In genomic region chr2:98492441-98492840, GRCh38 we compare ENCODE assay signal across 23 cellular contexts. TPM values are rescaled to one million over a fixed set of nuclear protein-coding genes. Genes with fewer than 3 reads are reported as not detected.
DNase-seq lines count a peak whose midpoint lies in the region; ATAC-seq, FAIRE-seq and TF ChIP-seq lines count a peak whose summit lies in the region.
"Had no signal": no experiment of that assay in that cellular context is flagged by ENCODE, and none has a peak within 500 bp of the region (broad histone marks: within the 10 kb centered on the region; RNA-seq: fewer than 3 reads in every experiment).

No MANE protein-coding gene starts in this region.

- H3K27me3 Mint-ChIP-seq in activated naive CD8-positive, alpha-beta T cell, result no peaks in the 10 kb centered on the region
- H3K27me3 Mint-ChIP-seq in activated naive CD8-positive, alpha-beta T cell treated with anti-CD3 and anti-CD28 coated beads for 36 hours, result no peaks in the 10 kb centered on the region
- H3K27me3 Mint-ChIP-seq: activated B cell treated with CpG ODN at 0.5 μM for 24 hours; activated CD8-positive, alpha-beta memory T cell treated with anti-CD3 and anti-CD28 coated beads, Interleukin-2, amount 10 ng/mL, durations not matched to agents 7 days and 5 days had no signal

- H3K36me3 ChIP-seq in upper lobe of right lung, result no peaks in the 10 kb centered on the region
- H3K36me3 ChIP-seq in gastrocnemius medialis, result no peaks in the 10 kb centered on the region

- DNase-seq in activated naive CD8-positive, alpha-beta T cell treated with anti-CD3 and anti-CD28 coated beads for 36 hours, result no peak
- DNase-seq in GM12891 (ENCODE audit: insufficient read length, low spot score) (no peak), left ventricle myocardium superior (no peak), upper lobe of right lung (no peak), amniotic stem cell (lab: John Stamatoyannopoulos, UW) (no peak), gastrocnemius medialis (no peak)
- no peak for DNase-seq in activated CD8-positive, alpha-beta memory T cell treated with anti-CD3 and anti-CD28 coated beads for 24 hours
- DNase-seq: activated B cell treated with CpG ODN at 0.5 μM for 24 hours; activated CD8-positive, alpha-beta memory T cell treated with anti-CD3 and anti-CD28 coated beads, Interleukin-2, amount 10 ng/mL, durations not matched to agents 7 days and 5 days; activated effector memory CD4-positive, alpha-beta T cell treated with Interleukin-2 at 50 U/mL for 16 hours; caudate nucleus; DMS53; GDM1; H7; heart right ventricle; NCI-H1105 treated with DMSO at 0.1 percent for 48 hours; NCI-H2029 treated with DMSO at 0.1 percent for 48 hours; NCI-H446 treated with DMSO at 0.1 percent for 48 hours had no signal

- H3K27me3 ChIP-seq in upper lobe of right lung (no peaks in the 10 kb centered on the region), gastrocnemius medialis (no peaks in the 10 kb centered on the region)
- H3K27me3 ChIP-seq: heart right ventricle had no signal

- no peak overlapping the region for H3K27ac ChIP-seq in upper lobe of right lung
- H3K27ac ChIP-seq in gastrocnemius medialis, result peak overlapping the region in 1 of 4 donors; percentile 13

- H3K9me3 ChIP-seq in upper lobe of right lung, result no peaks in the 10 kb centered on the region
- no peaks in the 10 kb centered on the region for H3K9me3 ChIP-seq in gastrocnemius medialis

- TF ChIP-seq CTCF in upper lobe of right lung (IDR thresholded peaks at IDR 0.05), result no peak
- TF ChIP-seq CTCF in gastrocnemius medialis (IDR thresholded peaks at IDR 0.05 in 4 of 5, conservative IDR thresholded peaks at IDR 0.05 in 1 of 5), result no peak

- H3K4me3 ChIP-seq in upper lobe of right lung (no peak overlapping the region), gastrocnemius medialis (no peak overlapping the region)
- H3K4me3 ChIP-seq: heart right ventricle had no signal

- intact Hi-C loops in left ventricle myocardium superior (cut with micrococcal nuclease) (no loop called here), upper lobe of right lung (cut with DNase I) (no loop called here), gastrocnemius medialis (cut with DNase I; ENCODE audit: low total_unique reads) (no loop called here)

- FAIRE-seq in GM12891 (lab: Jason Lieb, UNC), result no peak
- FAIRE-seq: RCC 7860, urothelium cell line had no signal

- ATAC-seq in left ventricle myocardium superior (peak; percentile 23), upper lobe of right lung (peak; percentile 35), gastrocnemius medialis (no peak)
- ATAC-seq: activated CD8-positive, alpha-beta memory T cell treated with anti-CD3 and anti-CD28 coated beads, Interleukin-2, amount 10 ng/mL, durations not matched to agents 7 days and 5 days; SK-N-SH treated with all-trans-retinoic acid at 6 μM for 48 hours had no signal

- H3K4me1 ChIP-seq in upper lobe of right lung (peaks cover 16% of the 10 kb centered on the region), gastrocnemius medialis (peaks cover 34 to 48% of the 10 kb centered on the region in 2 donors)

- no peak overlapping the region for H3K4me3 Mint-ChIP-seq in activated naive CD8-positive, alpha-beta T cell
- H3K4me3 Mint-ChIP-seq in activated naive CD8-positive, alpha-beta T cell treated with anti-CD3 and anti-CD28 coated beads for 36 hours, result no peak overlapping the region
- H3K4me3 Mint-ChIP-seq: activated B cell treated with CpG ODN at 0.5 μM for 24 hours; activated CD8-positive, alpha-beta memory T cell treated with anti-CD3 and anti-CD28 coated beads, Interleukin-2, amount 10 ng/mL, durations not matched to agents 7 days and 5 days; nephron had no signal

- TF ChIP-seq POLR2A in GM12891 (IDR thresholded peaks at IDR 0.05; ENCODE audit: low read depth, low read length), result no peak
- TF ChIP-seq POLR2A in gastrocnemius medialis (IDR thresholded peaks at IDR 0.05), result no peak

- peaks cover 57% of the 10 kb centered on the region for H3K4me1 Mint-ChIP-seq in activated naive CD8-positive, alpha-beta T cell (ENCODE audit: low read depth)
- peaks cover 48% of the 10 kb centered on the region for H3K4me1 Mint-ChIP-seq in activated naive CD8-positive, alpha-beta T cell treated with anti-CD3 and anti-CD28 coated beads for 36 hours

- peaks cover 25% of the 10 kb centered on the region for H3K36me3 Mint-ChIP-seq in activated naive CD8-positive, alpha-beta T cell
- H3K36me3 Mint-ChIP-seq in activated naive CD8-positive, alpha-beta T cell treated with anti-CD3 and anti-CD28 coated beads for 36 hours, result peaks cover 43% of the 10 kb centered on the region

- peaks cover 5% of the 10 kb centered on the region for H3K9me3 Mint-ChIP-seq in activated naive CD8-positive, alpha-beta T cell (ENCODE audit: low read depth)
- H3K9me3 Mint-ChIP-seq in activated naive CD8-positive, alpha-beta T cell treated with anti-CD3 and anti-CD28 coated beads for 36 hours, result peaks cover 17% of the 10 kb centered on the region

- in situ Hi-C loops in gastrocnemius medialis (cut with MboI; ENCODE audit: low sequenced_read_pairs in 4 of 4), result no loop called here

- H3K27ac Mint-ChIP-seq in activated naive CD8-positive, alpha-beta T cell, result peak overlapping the region; percentile 75
- H3K27ac Mint-ChIP-seq in activated naive CD8-positive, alpha-beta T cell treated with anti-CD3 and anti-CD28 coated beads for 36 hours, result no peak overlapping the region
- H3K27ac Mint-ChIP-seq: activated B cell treated with CpG ODN at 0.5 μM for 24 hours; activated CD8-positive, alpha-beta memory T cell treated with anti-CD3 and anti-CD28 coated beads, Interleukin-2, amount 10 ng/mL, durations not matched to agents 7 days and 5 days; nephron had no signal

TF ChIP-seq in GM12891, 5 proteins besides CTCF, POLR2A, EP300 and RAD21:
- peak; percentile 71 for TF ChIP-seq SPI1 (IDR thresholded peaks at IDR 0.05; ENCODE audit: low read depth, low read length)
- TF ChIP-seq POU2F2 (IDR thresholded peaks at IDR 0.05; ENCODE audit: low read depth, low read length), result no peak
- TF ChIP-seq TAF1 (IDR thresholded peaks at IDR 0.05; ENCODE audit: low read depth, low read length), result no peak
- TF ChIP-seq POLR2AphosphoS5 (IDR thresholded peaks at IDR 0.05; ENCODE audit: low read depth, low read length), result no peak

RNA-seq across cellular contexts. Expression of gene INPP4A, which starts 47.8 kb away (rescaled TPM):
- total RNA-seq in activated naive CD8-positive, alpha-beta T cell treated with anti-CD3 and anti-CD28 coated beads for 36 hours, result 10 to 100 TPM; 31.6 to 31.9 TPM
- 16.5 TPM for polyA plus RNA-seq in GM12891 (2012; ENCODE audit: low read depth, missing spikeins)
- total RNA-seq in left ventricle myocardium superior (16.3 TPM), upper lobe of right lung (35.0 TPM), gastrocnemius medialis (10 to 100 TPM in 3 of 4 donors, 1 to 10 TPM in 1; 9.8 to 19.6 (median 16.0) TPM)

Comparison
In these comparisons a context has a peak if more than half of its experiments do, and no peak if none do; other contexts are left out.
1. ATAC-seq: peak in left ventricle myocardium superior (single experiment) and upper lobe of right lung (single experiment); none in gastrocnemius medialis (0 of 2).